Comparison of ENCODE assay signal across 8 cellular contexts in the genomic region with DNA sequence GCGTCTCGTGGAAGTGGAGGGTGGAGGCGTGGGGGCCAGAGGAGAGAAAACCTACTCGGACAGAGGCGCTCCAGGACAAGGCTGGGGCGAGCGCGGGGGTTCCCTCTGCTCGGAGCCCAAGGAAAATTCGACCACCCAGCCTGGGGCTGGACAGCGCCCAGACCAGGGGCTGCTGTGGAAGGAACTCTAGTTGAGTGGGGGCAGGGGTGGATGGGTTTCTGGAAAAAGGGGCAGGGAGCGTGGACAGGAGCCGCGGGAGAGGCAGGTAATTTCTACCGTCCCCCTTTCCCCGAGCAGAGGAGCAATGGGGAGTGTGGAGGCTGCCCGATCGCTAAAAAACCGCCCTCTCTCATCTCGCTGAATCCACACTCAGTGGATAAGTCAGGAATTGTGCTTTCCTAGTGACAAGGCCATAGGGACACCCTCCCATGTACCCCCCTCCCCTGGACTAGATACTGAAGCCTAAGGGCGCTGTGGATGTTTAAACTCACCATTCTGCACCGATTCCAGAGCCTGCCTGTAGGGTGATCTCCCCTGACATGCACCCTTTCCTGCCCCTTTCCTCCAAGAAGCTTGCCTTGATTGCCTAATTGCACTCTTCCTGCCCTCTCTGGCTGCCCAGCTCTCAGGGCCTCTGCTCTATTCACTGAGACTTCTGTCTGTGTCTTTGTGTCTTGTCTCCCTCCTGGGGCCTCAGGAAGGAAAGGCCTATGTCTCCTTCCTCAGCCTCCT.
DNase-seq lines count a peak whose midpoint lies in the region; ATAC-seq, FAIRE-seq and TF ChIP-seq lines count a peak whose summit lies in the region.

No MANE protein-coding gene starts in this region.

- H2AK5ac ChIP-seq in H1 (ENCODE audit: low read depth, low read length): no peak overlapping the region; the same call in 1 of the 2 replicates

- TF ChIP-seq POLR2A in H1 (IDR thresholded peaks at IDR 0.05; ENCODE audit: control extremely low read depth in 1 of 2, low read depth in 2 of 2, low read length in 2 of 2): no peak

- peak overlapping the region; percentile 90 for H3K18ac ChIP-seq in H1 (ENCODE audit: extremely low read depth, low read length)

- peaks cover 4% of the 10 kb centered on the region for H3K4me1 ChIP-seq in CD8-positive, alpha-beta memory T cell (ENCODE audit: insufficient read depth, low read length)
- H3K4me1 ChIP-seq in PC-3 (ENCODE audit: insufficient read depth, low read length): no peaks in the 10 kb centered on the region; the same call in 1 of the 2 replicates
- H3K4me1 ChIP-seq in H1 (replicated peaks in 1 of 4; ENCODE audit: control insufficient read depth in 3 of 4, insufficient read depth in 4 of 4, low read length in 3 of 4): peaks cover 6 to 24% (median 9%) of the 10 kb centered on the region in 4 experiments

- H3K23me2 ChIP-seq in H1 (ENCODE audit: low read depth, low read length): peaks cover 11% of the 10 kb centered on the region

- H3K9me2 ChIP-seq in PC-3 (replicated peaks; ENCODE audit: low read length): no peaks in the 10 kb centered on the region

- H2BK15ac ChIP-seq in H1 (ENCODE audit: low read length): no peak overlapping the region

- peak; percentile 9 to 41; a peak in 3 of 4 replicates for TF ChIP-seq RAD21 in H1 (IDR thresholded peaks at IDR 0.05 in 1 of 2, conservative IDR thresholded peaks at IDR 0.05 in 1 of 2; ENCODE audit: low read depth in 2 of 2, low read length in 2 of 2)

- H3K27me3 ChIP-seq in CD8-positive, alpha-beta memory T cell (ENCODE audit: insufficient read depth, low read length, poor library complexity, severe bottlenecking): peaks cover 14% of the 10 kb centered on the region
- H3K27me3 ChIP-seq in PC-3 (ENCODE audit: low read length) (no peaks in the 10 kb centered on the region), H1 (replicated peaks in 1 of 4; ENCODE audit: control insufficient read depth in 3 of 4, extremely low read depth in 1 of 4, insufficient read depth in 3 of 4, low read length in 3 of 4) (no peaks in the 10 kb centered on the region)

- H3K9ac ChIP-seq in PC-3 (ENCODE audit: low read length) (no peak overlapping the region), H1 (replicated peaks in 1 of 4; ENCODE audit: extremely low read depth in 1 of 4, low read depth in 3 of 4, low read length in 3 of 4) (peak overlapping the region in 3 of 4 experiments; percentile 55 to 82 (median 69); a peak in 5 of 7 replicates)

- H3K36me3 ChIP-seq in CD8-positive, alpha-beta memory T cell (ENCODE audit: insufficient read depth, low read length): no peaks in the 10 kb centered on the region
- no peaks in the 10 kb centered on the region for H3K36me3 ChIP-seq in PC-3 (ENCODE audit: low read depth, low read length)
- no peaks in the 10 kb centered on the region for H3K36me3 ChIP-seq in H1 (ENCODE audit: control insufficient read depth in 2 of 4, insufficient read depth in 4 of 4, low read length in 3 of 4)

- peak overlapping the region; percentile 36 for H3K4ac ChIP-seq in H1 (replicated peaks; ENCODE audit: insufficient read length, low read depth, low read length)

- peak overlapping the region; percentile 89; the same call in 1 of the 2 replicates for H2BK5ac ChIP-seq in H1 (ENCODE audit: low read depth, low read length)

- no peak for ATAC-seq in PC-3
- no peak for ATAC-seq in HG02623 (IDR thresholded peaks at IDR 0.05; ENCODE audit: unreplicated experiment)

- no peak for DNase-seq in CD8-positive, alpha-beta memory T cell
- no peak for DNase-seq in PC-3
- peak in 1 of 2 experiments; percentile 63 for DNase-seq in H1 (ENCODE audit: low read depth in 1 of 2, low spot score in 2 of 2)
- no peak for DNase-seq in KG1 (lab: John Stamatoyannopoulos, UW)
- DNase-seq in NCI-H446 treated with DMSO at 0.1 percent for 48 hours (lab: John Stamatoyannopoulos, UW): no peak
- DNase-seq in inferior parietal cortex (ENCODE audit: extremely low spot score): no peak

- H2BK20ac ChIP-seq in H1 (ENCODE audit: low read length): no peak overlapping the region

- TF ChIP-seq CTCF in PC-3 (conservative IDR thresholded peaks at IDR 0.05; ENCODE audit: low read depth, low read length): no peak
- TF ChIP-seq CTCF in H1 (IDR thresholded peaks at IDR 0.05; ENCODE audit: control extremely low read depth in 1 of 3, insufficient read depth in 1 of 3, low read depth in 1 of 3, low read length in 3 of 3): peak; percentile 55 to 69 (median 66)
- peak in 1 of 3 experiments; percentile 23 for TF ChIP-seq CTCF in nephron (IDR thresholded peaks at IDR 0.05; ENCODE audit: unreplicated experiment in 3 of 3)

- H3K4me3 ChIP-seq in CD8-positive, alpha-beta memory T cell (ENCODE audit: low read length): no peak overlapping the region
- H3K4me3 ChIP-seq in PC-3 (ENCODE audit: low read length): peak overlapping the region; percentile 26; the same call in 1 of the 2 replicates
- peak overlapping the region; percentile 78 to 86 (median 84) for H3K4me3 ChIP-seq in H1 (ENCODE audit: extremely low read depth in 1 of 4, insufficient read depth in 2 of 4, low read depth in 3 of 4, low read length in 4 of 4)

- 0% methylated on average over 20 of the region's 22 CpGs; no CpG with 5 or more reads in 1 of the 2 experiments for WGBS in H1 (ENCODE audit: extremely low coverage in 1 of 2, insufficient coverage in 1 of 2, insufficient read length in 1 of 2, insufficient replicate concordance in 2 of 2, low coverage in 1 of 2, low lambda C conversion rate in 2 of 2, missing lambda C conversion rate in 1 of 2), 2 experiments

- no peaks in the 10 kb centered on the region for H3K9me3 ChIP-seq in CD8-positive, alpha-beta memory T cell (ENCODE audit: low read length)
- H3K9me3 ChIP-seq in PC-3 (ENCODE audit: low read length): no peaks in the 10 kb centered on the region
- no peaks in the 10 kb centered on the region; a peak in 1 of 4 replicates for H3K9me3 ChIP-seq in H1 (ENCODE audit: insufficient read depth in 2 of 2, low read depth in 1 of 2, low read length in 1 of 2)

- H2BK120ac ChIP-seq in H1 (replicated peaks; ENCODE audit: low read depth, low read length): peak overlapping the region; percentile 75

- H3K27ac ChIP-seq in CD8-positive, alpha-beta memory T cell (ENCODE audit: low read depth, low read length): no peak overlapping the region
- H3K27ac ChIP-seq in PC-3 (ENCODE audit: low read length) (no peak overlapping the region), H1 (ENCODE audit: low read depth, low read length) (no peak overlapping the region)

- CTCF ChIA-PET in CD8-positive, alpha-beta memory T cell (lab: Charles Lee): no interaction called here
- CTCF ChIA-PET in PC-3 (lab: Charles Lee) (no interaction called here), H1 (lab: Charles Lee; ENCODE audit: partially characterized antibody) (interaction anchor here (0.8 to 17.5 kb wide), 15 partner anchors 18 to 347 kb away, joined by 3 to 266 read pairs (median 3); a partner anchor contains a TSS)

- no peak overlapping the region for H3K14ac ChIP-seq in H1 (ENCODE audit: insufficient read length)

- H3K79me2 ChIP-seq in PC-3 (ENCODE audit: low read length) (no peaks in the 10 kb centered on the region), H1 (ENCODE audit: control insufficient read depth in 1 of 2, insufficient read depth in 2 of 2, low read length in 2 of 2) (no peaks in the 10 kb centered on the region)

- FAIRE-seq in H1 (lab: Jason Lieb, UNC): no peak

- H2AFZ ChIP-seq in PC-3 (ENCODE audit: low read length) (peak overlapping the region; percentile 53), H1 (ENCODE audit: low read length) (peak overlapping the region; percentile 37)

- no peaks in the 10 kb centered on the region for H3F3A ChIP-seq in PC-3 (ENCODE audit: low read length, unreplicated experiment)

- TF ChIP-seq EP300 in H1 (IDR thresholded peaks at IDR 0.05; ENCODE audit: borderline replicate concordance in 1 of 2, low read depth in 2 of 2, low read length in 2 of 2): no peak

- H3K27ac Mint-ChIP-seq in CD8-positive, alpha-beta memory T cell: peak overlapping the region in 2 of 8 donors; percentile 20 to 23
- H3K27ac Mint-ChIP-seq in nephron: peak overlapping the region; percentile 64 to 90 (median 89)

- no peak overlapping the region for H3K23ac ChIP-seq in H1 (ENCODE audit: insufficient read length)

- H4K91ac ChIP-seq in H1 (replicated peaks; ENCODE audit: insufficient read length, low read length): peak overlapping the region; percentile 70

- no peaks in the 10 kb centered on the region for H3K79me1 ChIP-seq in H1 (ENCODE audit: low read depth, low read length)

- H2BK12ac ChIP-seq in H1 (ENCODE audit: low read depth, low read length): peak overlapping the region; percentile 88; the same call in 1 of the 2 replicates

- no peak overlapping the region for H4K8ac ChIP-seq in H1 (ENCODE audit: extremely low read depth, insufficient read depth, low read length)

- H3K27me3 Mint-ChIP-seq in CD8-positive, alpha-beta memory T cell: peaks cover 43 to 67% of the 10 kb centered on the region in 2 donors
- peaks cover 69% of the 10 kb centered on the region for H3K27me3 Mint-ChIP-seq in nephron (ENCODE audit: low read depth)

- H3K36me3 Mint-ChIP-seq in CD8-positive, alpha-beta memory T cell: no peaks in the 10 kb centered on the region
- H3K36me3 Mint-ChIP-seq in nephron (ENCODE audit: low read depth): no peaks in the 10 kb centered on the region

- H4K20me1 ChIP-seq in PC-3 (ENCODE audit: low read length) (no peaks in the 10 kb centered on the region), H1 (replicated peaks in 1 of 2; ENCODE audit: control insufficient read depth in 1 of 2, insufficient read depth in 2 of 2, low read length in 2 of 2) (no peaks in the 10 kb centered on the region)

- peak overlapping the region; percentile 84 for H4K5ac ChIP-seq in H1 (ENCODE audit: insufficient read length, low read depth, low read length)

- H3K4me2 ChIP-seq in PC-3 (ENCODE audit: low read length) (peak overlapping the region; percentile 40), H1 (ENCODE audit: insufficient read depth in 1 of 2, low read depth in 2 of 2, low read length in 2 of 2) (peak overlapping the region; percentile 92 to 94)

- peak overlapping the region in 6 of 7 donors; percentile 20 to 73 (median 66) for H3K4me3 Mint-ChIP-seq in CD8-positive, alpha-beta memory T cell
- peak overlapping the region; percentile 84 to 85 (median 85) for H3K4me3 Mint-ChIP-seq in nephron

- POLR2A ChIA-PET in CD8-positive, alpha-beta memory T cell (lab: Charles Lee): no interaction called here
- POLR2A ChIA-PET in PC-3 (lab: Charles Lee; ENCODE audit: unreplicated experiment) (no interaction called here), H1 (lab: Charles Lee; ENCODE audit: partially characterized antibody) (interaction anchor here (1.0 to 2.3 kb wide), 6 partner anchors 12 to 185 kb away, joined by 3 to 8 read pairs (median 4); no protein-coding TSS in a partner anchor)

- H3K56ac ChIP-seq in H1 (replicated peaks; ENCODE audit: insufficient read length, low read depth, low read length): no peak overlapping the region

- H3K9me3 Mint-ChIP-seq in CD8-positive, alpha-beta memory T cell: no peaks in the 10 kb centered on the region
- peaks cover 8% of the 10 kb centered on the region for H3K9me3 Mint-ChIP-seq in nephron

- intact Hi-C loops in PC-3 (cut with micrococcal nuclease): no loop called here

- H3K4me1 Mint-ChIP-seq in CD8-positive, alpha-beta memory T cell: peaks cover 6 to 13% (median 9%) of the 10 kb centered on the region in 3 donors
- peaks cover 11% of the 10 kb centered on the region for H3K4me1 Mint-ChIP-seq in nephron

- no TSS peak for BruUV-seq in PC-3 (replicated peaks; lab: Mats Ljungman, UMichigan)

TF ChIP-seq in H1, 55 proteins besides CTCF, POLR2A, EP300 and RAD21 (continues in another document):
- no peak for TF ChIP-seq CBX8 (IDR thresholded peaks at IDR 0.05; ENCODE audit: borderline replicate concordance, low read depth, low read length)
